ENCODE assay signal across 17 cellular contexts in the genomic region with DNA sequence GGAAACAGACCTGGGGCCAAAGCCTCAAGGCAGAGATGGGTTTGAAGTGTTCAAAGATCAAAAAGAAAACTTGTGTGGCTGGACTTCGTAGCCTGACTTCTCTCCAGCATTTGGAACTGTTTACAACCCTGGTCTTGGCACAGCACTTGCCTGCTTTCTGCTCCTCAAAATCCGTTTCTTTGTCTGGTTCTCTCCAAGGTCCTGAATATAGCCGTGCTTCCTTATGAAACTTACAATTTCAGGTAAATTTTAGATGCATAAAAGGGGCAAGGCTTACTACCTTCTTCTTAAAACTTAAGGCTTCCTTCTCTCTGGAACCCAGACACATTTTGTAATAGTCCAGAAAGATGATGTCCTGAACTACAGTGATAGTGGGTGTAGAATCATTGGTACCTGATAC.
"Had no signal": no experiment of that assay in that cellular context is flagged by ENCODE, and none has a peak within 500 bp of the region (broad histone marks: within the 10 kb centered on the region; RNA-seq: fewer than 3 reads in every experiment).

No MANE protein-coding gene starts in this region.

- DNase-seq: activated CD4-positive, alpha-beta T cell treated with anti-CD3 and anti-CD28 coated beads, Interleukin-2, amount 10 ng/mL, durations not matched to agents 7 days and 5 days; activated CD4-positive, CD25-positive, alpha-beta regulatory T cell treated with anti-CD3 and anti-CD28 coated beads, Interleukin-2, amount 50 U/mL, for 72 hours; activated CD8-positive, alpha-beta memory T cell treated with anti-CD3 and anti-CD28 coated beads, Interleukin-2, amount 10 ng/mL, durations not matched to agents 7 days and 5 days; activated CD8-positive, alpha-beta T cell treated with anti-CD3 and anti-CD28 coated beads for 36 hours; activated gamma-delta T cell treated with Interleukin-2 at 50 U/mL for 16 hours; anterior cingulate cortex; dorsolateral prefrontal cortex; heart right ventricle; kidney; left lung; naive thymus-derived CD4-positive, alpha-beta T cell; posterior cingulate gyrus; sigmoid colon; stimulated activated CD4-positive, alpha-beta T cell treated with anti-CD3 and anti-CD28 coated beads, Interleukin-15, amount 100 ng/mL, for 24 hours; stomach; transverse colon; WERI-Rb-1 had no signal
